17 cellular contexts compared by ENCODE assay signal in genomic region chr1:183087001-183087400, GRCh38.
DNase-seq lines count a peak whose midpoint lies in the region; ATAC-seq and TF ChIP-seq lines count a peak whose summit lies in the region.
"Had no signal": no experiment of that assay in that cellular context is flagged by ENCODE, and none has a peak within 500 bp of the region (broad histone marks: within the 10 kb centered on the region; RNA-seq: fewer than 3 reads in every experiment).

No MANE protein-coding gene starts in this region.

- no TSS peak for BruUV-seq in Caco-2 (replicated peaks; lab: Mats Ljungman, UMichigan)

- H3K4me1 ChIP-seq in Caco-2 (peaks cover 73% of the 10 kb centered on the region), mucosa of descending colon (ENCODE audit: low read depth) (no peaks in the 10 kb centered on the region)

- H3K4me1 Mint-ChIP-seq in Caco-2 (ENCODE audit: low read depth, unreplicated experiment): peaks cover 63% of the 10 kb centered on the region
- no peaks in the 10 kb centered on the region for H3K4me1 Mint-ChIP-seq in activated naive CD4-positive, alpha-beta T cell treated with anti-CD3 and anti-CD28 coated beads for 36 hours (ENCODE audit: low read depth)
- H3K4me1 Mint-ChIP-seq: CD14-positive monocyte had no signal

- H3K4me3 ChIP-seq in Caco-2 (ENCODE audit: low read depth, low read length): no peak overlapping the region
- no peak overlapping the region for H3K4me3 ChIP-seq in mucosa of descending colon
- H3K4me3 ChIP-seq: SJSA1 had no signal

- POLR2A ChIA-PET in Caco-2 (lab: Charles Lee): no interaction called here

- CTCF ChIA-PET in Caco-2 (lab: Charles Lee): no interaction called here
- CTCF ChIA-PET in activated naive CD4-positive, alpha-beta T cell treated with anti-CD3 and anti-CD28 coated beads for 36 hours (lab: Charles Lee): no interaction called here

- peak overlapping the region; percentile 22 for H3K27ac Mint-ChIP-seq in Caco-2 (ENCODE audit: unreplicated experiment)
- no peak overlapping the region for H3K27ac Mint-ChIP-seq in activated naive CD4-positive, alpha-beta T cell treated with anti-CD3 and anti-CD28 coated beads for 36 hours
- H3K27ac Mint-ChIP-seq: CD14-positive monocyte had no signal

- ATAC-seq in mucosa of descending colon: peak; percentile 66
- no peak for ATAC-seq in GM18861 (IDR thresholded peaks at IDR 0.05; ENCODE audit: unreplicated experiment)
- no peak for ATAC-seq in GM18870 (IDR thresholded peaks at IDR 0.05; ENCODE audit: unreplicated experiment)

- peak overlapping the region; percentile 78; the same call in 1 of the 2 replicates for H3K27ac ChIP-seq in VCaP
- H3K27ac ChIP-seq: SJSA1 had no signal

- H3K27me3 Mint-ChIP-seq in Caco-2 (ENCODE audit: insufficient read depth, unreplicated experiment): no peaks in the 10 kb centered on the region
- H3K27me3 Mint-ChIP-seq in activated naive CD4-positive, alpha-beta T cell treated with anti-CD3 and anti-CD28 coated beads for 36 hours (ENCODE audit: low read depth): peaks cover 3% of the 10 kb centered on the region

- H3K9me3 ChIP-seq in Caco-2 (no peaks in the 10 kb centered on the region), mucosa of descending colon (no peaks in the 10 kb centered on the region)
- H3K9me3 ChIP-seq: SJSA1 had no signal

- no peaks in the 10 kb centered on the region for H3K27me3 ChIP-seq in Caco-2 (replicated peaks; ENCODE audit: control insufficient read depth, insufficient read depth, low read length)
- H3K27me3 ChIP-seq: SJSA1 had no signal

- no peak overlapping the region for H3K4me3 Mint-ChIP-seq in Caco-2 (ENCODE audit: unreplicated experiment)
- no peak overlapping the region for H3K4me3 Mint-ChIP-seq in activated naive CD4-positive, alpha-beta T cell treated with anti-CD3 and anti-CD28 coated beads for 36 hours
- H3K4me3 Mint-ChIP-seq: CD14-positive monocyte had no signal

- no peaks in the 10 kb centered on the region for H3K36me3 ChIP-seq in Caco-2 (ENCODE audit: control insufficient read depth, insufficient read depth, low read length)
- no peaks in the 10 kb centered on the region for H3K36me3 ChIP-seq in mucosa of descending colon (ENCODE audit: low read depth)
- H3K36me3 ChIP-seq: SJSA1 had no signal

- no peak for TF ChIP-seq CTCF in Caco-2 (IDR thresholded peaks at IDR 0.05; ENCODE audit: insufficient read depth in 1 of 2, low read depth in 1 of 2, low read length in 1 of 2, severe bottlenecking in 1 of 2, unreplicated experiment in 1 of 2)
- TF ChIP-seq CTCF in VCaP (conservative IDR thresholded peaks at IDR 0.05): no peak
- no peak for TF ChIP-seq CTCF in mucosa of descending colon (IDR thresholded peaks at IDR 0.05)

- peaks cover 10% of the 10 kb centered on the region for H3K36me3 Mint-ChIP-seq in Caco-2 (ENCODE audit: insufficient read depth, unreplicated experiment)
- no peaks in the 10 kb centered on the region for H3K36me3 Mint-ChIP-seq in activated naive CD4-positive, alpha-beta T cell treated with anti-CD3 and anti-CD28 coated beads for 36 hours (ENCODE audit: low read depth)
- H3K36me3 Mint-ChIP-seq: CD14-positive monocyte had no signal

- intact Hi-C loops in Caco-2 (cut with micrococcal nuclease; ENCODE audit: unreplicated experiment): no loop called here
- intact Hi-C loops in mucosa of descending colon (cut with DNase I, micrococcal nuclease): no loop called here
- intact Hi-C loops in activated naive CD4-positive, alpha-beta T cell treated with anti-CD3 and anti-CD28 coated beads for 36 hours (cut with micrococcal nuclease): no loop called here

- H3K9me3 Mint-ChIP-seq in Caco-2 (ENCODE audit: unreplicated experiment): peaks cover 2% of the 10 kb centered on the region
- H3K9me3 Mint-ChIP-seq in activated naive CD4-positive, alpha-beta T cell treated with anti-CD3 and anti-CD28 coated beads for 36 hours: no peaks in the 10 kb centered on the region
- H3K9me3 Mint-ChIP-seq: CD14-positive monocyte had no signal

- DNase-seq in Caco-2 (no peak), HT-29 (ENCODE audit: low spot score) (peak; percentile 26), mucosa of descending colon (no peak)
- no peak for DNase-seq in activated naive CD4-positive, alpha-beta T cell treated with anti-CD3 and anti-CD28 coated beads for 36 hours
- no peak for DNase-seq in activated T-cell treated with anti-CD3 and anti-CD28 coated beads, Interleukin-2, amount 50 U/mL, for 48 hours
- DNase-seq: KG1, NCI-H1105, NCI-H1694, NCI-H2107, NCI-H2227 treated with DMSO at 0.1 percent for 48 hours, NCI-H524, SW 1271 had no signal
